ENCODE assay signal across 21 cellular contexts in genomic region chr5:88892669-88893068, GRCh38. TPM values are rescaled to one million over a fixed set of nuclear protein-coding genes. Genes with fewer than 3 reads are reported as not detected.
A peak's percentile ranks its signal among the peaks of the same experiment; 100 is the strongest.
DNase-seq lines count a peak whose midpoint lies in the region; ATAC-seq and TF ChIP-seq lines count a peak whose summit lies in the region.
"Had no signal": no experiment of that assay in that cellular context is flagged by ENCODE, and none has a peak within 500 bp of the region (broad histone marks: within the 10 kb centered on the region; RNA-seq: fewer than 3 reads in every experiment).

No MANE protein-coding gene starts in this region.

- CTCF ChIA-PET in Caco-2 (lab: Charles Lee) = no interaction called here
- CTCF ChIA-PET in PC-9 (lab: Charles Lee) = no interaction called here

- no peaks in the 10 kb centered on the region for H3K4me1 Mint-ChIP-seq in Caco-2 (ENCODE audit: low read depth, unreplicated experiment)

- no peak overlapping the region for H3K56ac ChIP-seq in mesendoderm (ENCODE audit: low read length)

- peaks cover 11% of the 10 kb centered on the region for H3K4me1 ChIP-seq in Caco-2
- H3K4me1 ChIP-seq in PC-9 (replicated peaks; ENCODE audit: insufficient read depth) = no peaks in the 10 kb centered on the region
- H3K4me1 ChIP-seq in mesendoderm (ENCODE audit: control insufficient read depth, low read depth, low read length) = no peaks in the 10 kb centered on the region
- peaks cover 31 to 58% of the 10 kb centered on the region in 2 donors for H3K4me1 ChIP-seq in gastrocnemius medialis

- no peaks in the 10 kb centered on the region for H3K27me3 Mint-ChIP-seq in Caco-2 (ENCODE audit: insufficient read depth, unreplicated experiment)

- peak in 1 of 2 donors; percentile 28 for ATAC-seq in gastrocnemius medialis
- ATAC-seq in HG03432 (IDR thresholded peaks at IDR 0.05; ENCODE audit: unreplicated experiment) = no peak
- ATAC-seq: K562 had no signal

- no peaks in the 10 kb centered on the region for H3K79me1 ChIP-seq in mesendoderm (ENCODE audit: low read length)

- no peak overlapping the region for H3K18ac ChIP-seq in mesendoderm (ENCODE audit: low read length)

- no peak overlapping the region for H3K4ac ChIP-seq in mesendoderm (ENCODE audit: low read depth, low read length)

- H2AK5ac ChIP-seq in mesendoderm (ENCODE audit: low read length) = no peak overlapping the region

- BruUV-seq in Caco-2 (replicated peaks; lab: Mats Ljungman, UMichigan) (no TSS peak), PC-9 (replicated peaks; lab: Mats Ljungman, UMichigan) (no TSS peak)

- H2BK120ac ChIP-seq in mesendoderm (ENCODE audit: low read depth, low read length) = no peak overlapping the region

- H3K9ac ChIP-seq in mesendoderm (ENCODE audit: low read length) = no peak overlapping the region

- TF ChIP-seq CTCF in Caco-2 (IDR thresholded peaks at IDR 0.05; ENCODE audit: insufficient read depth in 1 of 2, low read depth in 1 of 2, low read length in 1 of 2, severe bottlenecking in 1 of 2, unreplicated experiment in 1 of 2) = no peak
- no peak for TF ChIP-seq CTCF in PC-9 (conservative IDR thresholded peaks at IDR 0.05)
- TF ChIP-seq CTCF in gastrocnemius medialis (IDR thresholded peaks at IDR 0.05 in 4 of 5, conservative IDR thresholded peaks at IDR 0.05 in 1 of 5) = no peak
- no peak for TF ChIP-seq CTCF in WERI-Rb-1 (IDR thresholded peaks at IDR 0.05; ENCODE audit: low read depth, low read length)

- H4K5ac ChIP-seq in mesendoderm (ENCODE audit: low read length) = no peak overlapping the region

- H3K4me3 ChIP-seq in Caco-2 (ENCODE audit: low read depth, low read length) (no peak overlapping the region), PC-9 (no peak overlapping the region), mesendoderm (ENCODE audit: low read length) (no peak overlapping the region), gastrocnemius medialis (no peak overlapping the region), WERI-Rb-1 (ENCODE audit: low read depth, low read length) (no peak overlapping the region), H7 (ENCODE audit: insufficient read depth, low read depth, low read length) (no peak overlapping the region), MG63 (no peak overlapping the region)
- H3K4me3 ChIP-seq: K562, SJSA1 had no signal

- intact Hi-C loops in Caco-2 (cut with micrococcal nuclease; ENCODE audit: unreplicated experiment) = loop anchor here (1.0 kb wide), 1 partner anchor 8 kb away; no protein-coding TSS in a partner anchor
- intact Hi-C loops in PC-9 (cut with micrococcal nuclease; ENCODE audit: unreplicated experiment) = no loop called here
- intact Hi-C loops in gastrocnemius medialis (cut with DNase I; ENCODE audit: low total_unique reads) = no loop called here

- H3K9me3 ChIP-seq in Caco-2 (no peaks in the 10 kb centered on the region), PC-9 (ENCODE audit: insufficient read depth, low read depth) (no peaks in the 10 kb centered on the region), gastrocnemius medialis (no peaks in the 10 kb centered on the region), WERI-Rb-1 (ENCODE audit: severe bottlenecking) (no peaks in the 10 kb centered on the region), MG63 (no peaks in the 10 kb centered on the region)
- H3K9me3 ChIP-seq: SJSA1 had no signal

- DNase-seq in Caco-2 (peak; percentile 42 to 58), PC-9 (no peak), mesendoderm (peak; percentile 13), gastrocnemius medialis (peak; percentile 30 to 59), WERI-Rb-1 (no peak), H7 (no peak), MG63 (no peak)
- DNase-seq: 8988T, ACHN, DMS153, GOT3, HCEC 1CT, MM.1S, NCI-H2029, NCI-H446 treated with DMSO at 0.1 percent for 48 hours, NCI-H526, Right ventricle myocardium superior, RPMI8226 had no signal

- no peaks in the 10 kb centered on the region for H3K36me3 Mint-ChIP-seq in Caco-2 (ENCODE audit: insufficient read depth, unreplicated experiment)

- in situ Hi-C loops in gastrocnemius medialis (cut with MboI; ENCODE audit: low sequenced_read_pairs in 4 of 4) = loop anchor here in 1 of 4 donors (25.0 kb wide), 1 partner anchor 155 kb away; no protein-coding TSS in a partner anchor

- POLR2A ChIA-PET in Caco-2 (lab: Charles Lee) (no interaction called here), PC-9 (lab: Charles Lee; ENCODE audit: unreplicated experiment) (no interaction called here)

- no peak overlapping the region for H3K27ac ChIP-seq in PC-9
- no peak overlapping the region for H3K27ac ChIP-seq in mesendoderm (ENCODE audit: low read depth, low read length)
- peak overlapping the region; percentile 86 to 96 (median 94) for H3K27ac ChIP-seq in gastrocnemius medialis
- no peak overlapping the region for H3K27ac ChIP-seq in WERI-Rb-1
- H3K27ac ChIP-seq: SJSA1 had no signal

- H2AFZ ChIP-seq in PC-9 = 0 out of 2 replicates have a peak overlapping the region, but pooled peaks have one; percentile 50

- H3K4me2 ChIP-seq in PC-9 (no peak overlapping the region), mesendoderm (ENCODE audit: low read length) (no peak overlapping the region)

- no peaks in the 10 kb centered on the region for H3K9me3 Mint-ChIP-seq in Caco-2 (ENCODE audit: unreplicated experiment)

- no peak overlapping the region for H4K8ac ChIP-seq in mesendoderm (ENCODE audit: low read depth, low read length)

- WGBS in mesendoderm (ENCODE audit: extremely low coverage, insufficient coverage, low lambda C conversion rate) = no CpG with 5 or more reads among the region's 3 CpGs

- no peaks in the 10 kb centered on the region for H3K9me2 ChIP-seq in PC-9 (ENCODE audit: insufficient read depth)

- H3K36me3 ChIP-seq in Caco-2 (ENCODE audit: control insufficient read depth, insufficient read depth, low read length) (no peaks in the 10 kb centered on the region), PC-9 (ENCODE audit: low read depth) (no peaks in the 10 kb centered on the region), mesendoderm (ENCODE audit: control insufficient read depth, insufficient read depth, low read length) (no peaks in the 10 kb centered on the region), gastrocnemius medialis (no peaks in the 10 kb centered on the region), WERI-Rb-1 (no peaks in the 10 kb centered on the region), H7 (replicated peaks; ENCODE audit: control insufficient read depth, insufficient read depth, low read length) (no peaks in the 10 kb centered on the region), MG63 (no peaks in the 10 kb centered on the region)
- H3K36me3 ChIP-seq: SJSA1 had no signal

- no peaks in the 10 kb centered on the region for H3F3A ChIP-seq in PC-9 (ENCODE audit: insufficient read depth, low read depth)

- no peaks in the 10 kb centered on the region for H4K20me1 ChIP-seq in PC-9 (ENCODE audit: insufficient read depth)

- no peak overlapping the region for H3K4me3 Mint-ChIP-seq in Caco-2 (ENCODE audit: unreplicated experiment)

- H3K79me2 ChIP-seq in PC-9 (ENCODE audit: low read depth) = no peaks in the 10 kb centered on the region
- H3K79me2 ChIP-seq in mesendoderm (ENCODE audit: control insufficient read depth, insufficient read depth, low read length) = no peaks in the 10 kb centered on the region

- H3K27me3 ChIP-seq in Caco-2 (replicated peaks; ENCODE audit: control insufficient read depth, insufficient read depth, low read length) (no peaks in the 10 kb centered on the region), PC-9 (ENCODE audit: insufficient read depth, low read depth) (no peaks in the 10 kb centered on the region), mesendoderm (ENCODE audit: insufficient read depth, low read length, poor library complexity) (no peaks in the 10 kb centered on the region), gastrocnemius medialis (no peaks in the 10 kb centered on the region), WERI-Rb-1 (ENCODE audit: insufficient read depth, low read depth, severe bottlenecking) (no peaks in the 10 kb centered on the region), H7 (ENCODE audit: control insufficient read depth, insufficient read depth, low read length) (peaks cover 20% of the 10 kb centered on the region), MG63 (no peaks in the 10 kb centered on the region)
- H3K27me3 ChIP-seq: SJSA1 had no signal

- TF ChIP-seq POLR2A in gastrocnemius medialis (IDR thresholded peaks at IDR 0.05) = no peak

- no peak overlapping the region for H2BK15ac ChIP-seq in mesendoderm (replicated peaks; ENCODE audit: low read depth)

- H3K27ac Mint-ChIP-seq in Caco-2 (ENCODE audit: unreplicated experiment) = no peak overlapping the region

- H2BK5ac ChIP-seq in mesendoderm (ENCODE audit: low read length) = no peak overlapping the region

- H3K23ac ChIP-seq in mesendoderm (ENCODE audit: low read length) = no peak overlapping the region

RNA-seq across cellular contexts. Expression of gene MEF2C, which starts 9.7 kb away (rescaled TPM):
- total RNA-seq in Caco-2 (2022) = 1.5 and 1.9 TPM in 2 replicates
- total RNA-seq in PC-9 (2021) = 1.6 and 2.5 TPM in 2 replicates
- polyA plus RNA-seq in mesendoderm (2013, experiment 1 of 2) = 0.60 TPM
- polyA plus RNA-seq in mesendoderm (2013, experiment 2 of 2) = 0.25 TPM
- 100 to 1,000 TPM in 3 of 4 donors, 10 to 100 TPM in 1; 63.8 to 192 (median 128) TPM for total RNA-seq in gastrocnemius medialis
- 3.4 and 5.5 TPM in 2 replicates for total RNA-seq in H7 (2014; rRNA removed; shearing (Covaris generic))
- 9.5 and 16.0 TPM in 2 replicates for total RNA-seq in MG63 (2014; rRNA removed; shearing (Covaris generic); ENCODE audit: low replicate concordance)

Comparison
In these comparisons a context has a peak if more than half of its experiments do, and no peak if none do; other contexts are left out.
1. DNase-seq: peak in Caco-2 (2 of 2), mesendoderm (single experiment) and gastrocnemius medialis (2 of 2); none in PC-9 (0 of 2), WERI-Rb-1 (single experiment), H7 (single experiment) and MG63 (single experiment).
2. H3K27ac ChIP-seq: peak in gastrocnemius medialis (4 of 4); none in PC-9 (single experiment), mesendoderm (single experiment) and WERI-Rb-1 (single experiment).